In genomic region chr20:31676534-31677030, GRCh38 we compare ENCODE assay signal across 11 cellular contexts. TPM values are rescaled to one million over a fixed set of nuclear protein-coding genes. Genes with fewer than 3 reads are reported as not detected.
DNase-seq lines count a peak whose midpoint lies in the region; ATAC-seq and TF ChIP-seq lines count a peak whose summit lies in the region.
"Had no signal": no experiment of that assay in that cellular context is flagged by ENCODE, and none has a peak within 500 bp of the region (broad histone marks: within the 10 kb centered on the region; RNA-seq: fewer than 3 reads in every experiment).

No MANE protein-coding gene starts in this region.

- POLR2A ChIA-PET in SK-N-SH (lab: Yijun Ruan, JAX), result interaction anchor here (1.1 kb wide), 1 partner anchor 72 kb away, joined by 3 read pairs; the partner anchor contains the start of gene ID1

- H3K36me3 ChIP-seq in BLaER1 treated with 17β-estradiol and CSF1 and Interleukin-3, amounts not matched to agents 10 nM and 100 nM, result peaks cover 13 to 55% (median 45%) of the 10 kb centered on the region in 11 experiments; a peak in 18 of 22 replicates
- H3K36me3 ChIP-seq in Loucy (ENCODE audit: insufficient read depth, low read length) (peaks cover 14% of the 10 kb centered on the region; the same call in 1 of the 2 replicates), osteoblast (ENCODE audit: insufficient read depth, low read length) (peaks cover 30% of the 10 kb centered on the region), SK-N-SH (replicated peaks in 1 of 2; ENCODE audit: control insufficient read depth in 1 of 2, insufficient read depth in 2 of 2, low read length in 1 of 2) (peaks cover 7 to 39% of the 10 kb centered on the region in 2 experiments)

- peak overlapping the region; percentile 15 to 81 (median 71); a peak in 18 of 22 replicates for H3K9ac ChIP-seq in BLaER1 treated with 17β-estradiol and CSF1 and Interleukin-3, amounts not matched to agents 10 nM and 100 nM
- H3K9ac ChIP-seq in Loucy (ENCODE audit: low read depth, low read length, poor library complexity, severe bottlenecking) (peak overlapping the region; percentile 77), SK-N-SH (no peak overlapping the region)

- 92% methylated on average over 7 of the region's 8 CpGs for WGBS in SK-N-SH (ENCODE audit: low lambda C conversion rate)

- H3K4me2 ChIP-seq in BLaER1 treated with 17β-estradiol and CSF1 and Interleukin-3, amounts not matched to agents 10 nM and 100 nM, result peak overlapping the region; percentile 91 to 99 (median 97)
- H3K4me2 ChIP-seq in Loucy (ENCODE audit: low read depth, low read length, poor library complexity, severe bottlenecking) (peak overlapping the region; percentile 83), osteoblast (ENCODE audit: insufficient read depth, low read length) (peak overlapping the region; percentile 76), SK-N-SH (no peak overlapping the region)

- no peak for ATAC-seq in GM18870 (IDR thresholded peaks at IDR 0.05; ENCODE audit: unreplicated experiment)

- H2AFZ ChIP-seq in Loucy (ENCODE audit: low read length) (no peak overlapping the region), osteoblast (ENCODE audit: low read length) (no peak overlapping the region), SK-N-SH (ENCODE audit: low read depth) (no peak overlapping the region)

- DNase-seq in coronary artery (ENCODE audit: low spot score) (no peak), osteoblast (ENCODE audit: insufficient read length, low spot score, missing footprints) (no peak), DMS153 (lab: John Stamatoyannopoulos, UW) (no peak), T-helper 9 cell (no peak), SK-N-SH (no peak)
- DNase-seq: effector CD8-positive, alpha-beta T cell; NCI-H2227 treated with DMSO at 0.1 percent for 48 hours had no signal

- no peaks in the 10 kb centered on the region for H3K27me3 ChIP-seq in BLaER1 treated with 17β-estradiol and CSF1 and Interleukin-3, amounts not matched to agents 10 nM and 100 nM
- H3K27me3 ChIP-seq in Loucy (ENCODE audit: insufficient read depth, low read length, poor library complexity, severe bottlenecking) (no peaks in the 10 kb centered on the region), osteoblast (ENCODE audit: insufficient read depth, low read length) (no peaks in the 10 kb centered on the region), SK-N-SH (ENCODE audit: insufficient read depth) (no peaks in the 10 kb centered on the region)

- TF ChIP-seq CTCF in Loucy (conservative IDR thresholded peaks at IDR 0.05; ENCODE audit: low read length) (no peak), coronary artery (IDR thresholded peaks at IDR 0.05) (no peak), osteoblast (IDR thresholded peaks at IDR 0.05; ENCODE audit: extremely low read depth, low read depth, low read length) (no peak), SK-N-SH (IDR thresholded peaks at IDR 0.05) (no peak)

- no peak for TF ChIP-seq RAD21 in SK-N-SH (IDR thresholded peaks at IDR 0.05; ENCODE audit: low read length)

- TF ChIP-seq EP300 in SK-N-SH (IDR thresholded peaks at IDR 0.05; ENCODE audit: borderline replicate concordance in 1 of 2, low read depth in 1 of 2, low read length in 1 of 2), result no peak

- H3K4me1 ChIP-seq in BLaER1 treated with 17β-estradiol and CSF1 and Interleukin-3, amounts not matched to agents 10 nM and 100 nM, result peaks cover 93 to 98% (median 96%) of the 10 kb centered on the region in 10 experiments
- H3K4me1 ChIP-seq in Loucy (ENCODE audit: insufficient read depth, low read length, poor library complexity, severe bottlenecking), result peaks cover 79% of the 10 kb centered on the region
- peaks cover 52% of the 10 kb centered on the region for H3K4me1 ChIP-seq in osteoblast (ENCODE audit: insufficient read depth, low read length)
- H3K4me1 ChIP-seq in SK-N-SH (ENCODE audit: control insufficient read depth in 1 of 2, insufficient read depth in 2 of 2, low read depth in 1 of 2, low read length in 1 of 2), result peaks cover 41 to 62% of the 10 kb centered on the region in 2 experiments; a peak in 3 of 4 replicates

- H3K27ac ChIP-seq in BLaER1 treated with 17β-estradiol and CSF1 and Interleukin-3, amounts not matched to agents 10 nM and 100 nM, result peak overlapping the region; percentile 30 to 96 (median 86)
- H3K27ac ChIP-seq in coronary artery (peak overlapping the region; percentile 81 to 82), osteoblast (ENCODE audit: low read depth, low read length) (peak overlapping the region; percentile 79), SK-N-SH (ENCODE audit: low read depth in 2 of 2, low read length in 1 of 2) (peak overlapping the region in 1 of 2 experiments; percentile 25; a peak in 1 of 4 replicates)

- peak overlapping the region in 8 of 10 experiments; percentile 48 to 59 (median 56); a peak in 12 of 20 replicates for H3K4me3 ChIP-seq in BLaER1 treated with 17β-estradiol and CSF1 and Interleukin-3, amounts not matched to agents 10 nM and 100 nM
- peak overlapping the region; percentile 70 for H3K4me3 ChIP-seq in Loucy (ENCODE audit: low read length, poor library complexity, severe bottlenecking)
- H3K4me3 ChIP-seq in coronary artery, result peak overlapping the region; percentile 18
- H3K4me3 ChIP-seq in osteoblast (ENCODE audit: insufficient read depth, low read length), result no peak overlapping the region
- no peak overlapping the region for H3K4me3 ChIP-seq in SK-N-SH (ENCODE audit: low read depth in 2 of 2, low read length in 1 of 2)

- H3K9me2 ChIP-seq in Loucy (replicated peaks; ENCODE audit: low read depth, low read length) (no peaks in the 10 kb centered on the region), SK-N-SH (no peaks in the 10 kb centered on the region)

- peaks cover 0 to 74% (median 0%) of the 10 kb centered on the region in 11 experiments; a peak in 2 of 22 replicates for H4K20me1 ChIP-seq in BLaER1 treated with 17β-estradiol and CSF1 and Interleukin-3, amounts not matched to agents 10 nM and 100 nM
- H4K20me1 ChIP-seq in Loucy (ENCODE audit: insufficient read depth, low read length, poor library complexity, severe bottlenecking) (no peaks in the 10 kb centered on the region), osteoblast (ENCODE audit: insufficient read depth, low read length) (peaks cover 5% of the 10 kb centered on the region), SK-N-SH (ENCODE audit: insufficient read depth) (no peaks in the 10 kb centered on the region; the same call in 1 of the 2 replicates)

- H3F3A ChIP-seq in Loucy (ENCODE audit: low read depth) (peaks cover 18% of the 10 kb centered on the region), SK-N-SH (replicated peaks; ENCODE audit: insufficient read depth) (peaks cover 14% of the 10 kb centered on the region)

- H3K9me3 ChIP-seq in BLaER1 treated with 17β-estradiol and CSF1 and Interleukin-3, amounts not matched to agents 10 nM and 100 nM (replicated peaks in 1 of 11), result no peaks in the 10 kb centered on the region
- H3K9me3 ChIP-seq in Loucy (ENCODE audit: insufficient read depth, low read depth, low read length) (no peaks in the 10 kb centered on the region), osteoblast (ENCODE audit: low read depth, low read length) (no peaks in the 10 kb centered on the region), SK-N-SH (no peaks in the 10 kb centered on the region)

- H3K79me2 ChIP-seq in Loucy (ENCODE audit: insufficient read depth, low read length) (peaks cover 67% of the 10 kb centered on the region), osteoblast (ENCODE audit: insufficient read depth, low read length) (peaks cover 88% of the 10 kb centered on the region), SK-N-SH (ENCODE audit: insufficient read depth) (peaks cover 98% of the 10 kb centered on the region)

- CTCF ChIA-PET in SK-N-SH (lab: Yijun Ruan, JAX), result interaction anchor here (2.2 to 4.5 kb wide), 3 partner anchors 15 to 47 kb away, joined by 13 to 19 read pairs (median 14); no protein-coding TSS in a partner anchor

TF ChIP-seq in SK-N-SH, 30 proteins besides CTCF, POLR2A, EP300 and RAD21 (continues in another document):
- TF ChIP-seq ZBTB33 (IDR thresholded peaks at IDR 0.05; ENCODE audit: borderline replicate concordance, low read depth) (no peak), MXI1 (IDR thresholded peaks at IDR 0.05; ENCODE audit: low read depth, low read length) (no peak), FOSL2 (IDR thresholded peaks at IDR 0.05; ENCODE audit: borderline replicate concordance, low read depth) (no peak), FOXM1 (IDR thresholded peaks at IDR 0.05; ENCODE audit: low read depth) (no peak), FOXJ3 (CRISPR knock-in tag; IDR thresholded peaks at IDR 0.05) (no peak), ELF1 (IDR thresholded peaks at IDR 0.05) (no peak), YY1 (IDR thresholded peaks at IDR 0.05; ENCODE audit: low read depth) (no peak), USF1 (IDR thresholded peaks at IDR 0.05; ENCODE audit: borderline replicate concordance, low read depth) (no peak)

RNA-seq across cellular contexts. Expression of gene COX4I2, which starts 38.9 kb away (rescaled TPM):
- total RNA-seq in osteoblast, result not detected in 2 replicates
- polyA plus RNA-seq in SK-N-SH (2012; rRNA removed), result 0.21 TPM in 1 of 2 replicates, not detected in the other
- 0.39 TPM in 1 of 2 replicates, not detected in the other for polyA plus RNA-seq in SK-N-SH (2012; cell fraction: cytosol; rRNA removed)
- polyA plus RNA-seq in SK-N-SH (2012; cell fraction: nucleus; rRNA removed), result not detected in 2 replicates
- total RNA-seq: lung microvascular endothelial cell had no signal

RNA-seq across cellular contexts. Expression of gene BCL2L1, which starts 46.1 kb away (rescaled TPM):
- 127 and 136 TPM in 2 replicates for total RNA-seq in osteoblast
- polyA plus RNA-seq in SK-N-SH (2012; rRNA removed), result 99.9 and 103 TPM in 2 replicates
- 72.3 and 83.8 TPM in 2 replicates for polyA plus RNA-seq in SK-N-SH (2012; cell fraction: cytosol; rRNA removed)
- 61.3 and 62.2 TPM in 2 replicates for polyA plus RNA-seq in SK-N-SH (2012; cell fraction: nucleus; rRNA removed)

Comparison
In these comparisons a context has a peak if more than half of its experiments do, and no peak if none do; other contexts are left out.
1. H3K4me3 ChIP-seq: peak in BLaER1 treated with 17β-estradiol and CSF1 and Interleukin-3, amounts not matched to agents 10 nM and 100 nM (8 of 10), Loucy (single experiment) and coronary artery (single experiment); none in osteoblast (single experiment) and SK-N-SH (0 of 2).